8 cellular contexts compared by ENCODE assay signal in the genomic region with DNA sequence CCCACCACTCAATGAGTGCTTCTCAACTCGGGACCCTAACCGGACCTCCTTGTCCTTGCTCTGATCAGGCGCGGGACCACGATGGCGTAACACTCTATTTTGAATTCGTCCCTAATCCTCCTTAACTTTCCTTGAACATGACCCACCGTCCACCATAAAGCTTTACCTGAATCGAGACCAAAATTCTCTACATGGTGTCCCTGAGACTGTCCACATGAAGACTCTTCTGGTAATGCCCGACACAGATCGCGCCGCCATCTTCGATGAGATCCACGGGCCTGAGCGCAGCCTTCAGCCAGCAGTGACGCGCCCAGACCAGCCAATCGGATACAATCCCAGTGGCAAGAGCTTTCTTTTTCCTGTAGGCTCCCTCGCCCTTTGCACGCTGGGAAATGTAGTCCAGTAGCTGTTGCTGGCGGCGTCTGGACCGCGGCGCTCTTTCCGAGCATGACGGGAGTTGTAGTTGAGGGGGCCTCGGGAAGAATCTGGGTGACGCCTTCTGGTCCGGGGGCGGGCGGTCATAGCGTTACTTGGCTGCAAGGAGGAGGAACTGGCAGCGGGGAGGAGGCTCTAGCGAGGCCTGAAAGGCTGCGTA. TPM values are rescaled to one million over a fixed set of nuclear protein-coding genes. Genes with fewer than 3 reads are reported as not detected.
DNase-seq lines count a peak whose midpoint lies in the region; ATAC-seq and TF ChIP-seq lines count a peak whose summit lies in the region.

Gene MRPL50 (minus strand): TSS at position 284 of the 595 bp plus-strand sequence. CDS start 26 bp downstream, at position 258.
Gene ZNF189 (plus strand): TSS at position 517 of the 595 bp plus-strand sequence. CDS start 306 bp downstream, outside the sequence.

- DNase-seq in GM12865 (ENCODE audit: low read depth), result peak; percentile 99
- peak; percentile 96 for DNase-seq in NCI-H1417 treated with DMSO at 0.1 percent for 48 hours (lab: John Stamatoyannopoulos, UW)
- DNase-seq in SW480 (ENCODE audit: low spot score), result peak; percentile 99
- peak; percentile 97 to 99 (median 99) for DNase-seq in heart left ventricle
- DNase-seq in pons (ENCODE audit: low spot score), result peak; percentile 100
- peak; percentile 94 for DNase-seq in type B pancreatic cell (ENCODE audit: extremely low spot score, unreplicated experiment)

- peak within 1 kb of the TSS; percentile 99 for H3K27ac Mint-ChIP-seq in type B pancreatic cell

- H3K9me3 ChIP-seq in heart left ventricle, result peaks cover 0 to 29% (median 3%) of the 10 kb centered on the region in 12 donors

- peaks cover 76% of the 10 kb centered on the region for H3K36me3 Mint-ChIP-seq in type B pancreatic cell

- ATAC-seq in HG02763 (IDR thresholded peaks at IDR 0.05; ENCODE audit: unreplicated experiment) (peak; percentile 99), heart left ventricle (peak; percentile 96 to 99 (median 98))

- no peaks in the 10 kb centered on the region for H3K27me3 ChIP-seq in heart left ventricle

- no peaks in the 10 kb centered on the region for H3K27me3 Mint-ChIP-seq in type B pancreatic cell

- intact Hi-C loops in heart left ventricle (cut with DNase I), result loop anchor here in 7 of 10 donors (2.0 to 10.0 kb wide), 7 partner anchors 46 to 1304 kb away; partner anchors contain the start of genes RNF20 (in 4 of the 7), ERP44 (in 1 of the 7) and INVS (in 1 of the 7)

- TF ChIP-seq POLR2A in heart left ventricle (IDR thresholded peaks at IDR 0.05), result peak in 1 of 2 donors; percentile 82

- H3K4me3 ChIP-seq in GM12865 (ENCODE audit: low read depth, low read length) (peak within 1 kb of the TSS; percentile 87), heart left ventricle (peak within 1 kb of the TSS; percentile 37 to 86 (median 77))

- H3K9me3 Mint-ChIP-seq in type B pancreatic cell, result peaks cover 36% of the 10 kb centered on the region

- TF ChIP-seq CTCF in GM12865 (IDR thresholded peaks at IDR 0.05; ENCODE audit: insufficient read depth, low read depth, low read length, missing control alignments) (no peak), heart left ventricle (IDR thresholded peaks at IDR 0.05) (no peak), type B pancreatic cell (conservative IDR thresholded peaks at IDR 0.05) (no peak)

- peaks cover 31% of the 10 kb centered on the region for H3K4me1 Mint-ChIP-seq in type B pancreatic cell (ENCODE audit: unreplicated experiment)

- WGBS in adipose tissue, 3 donors, result 0 to 1% (median 0%) methylated on average over 37 of the region's 37 CpGs
- WGBS in heart left ventricle, 4 donors, result 0 to 1% (median 0%) methylated on average over 34 to 37 of the region's 37 CpGs

- H3K27ac ChIP-seq in adipose tissue (ENCODE audit: low read depth, low read length) (peak within 1 kb of the TSS; percentile 61), heart left ventricle (peak within 1 kb of the TSS; percentile 82 to 95 (median 91))

- peak within 1 kb of the TSS; percentile 99 for H3K4me3 Mint-ChIP-seq in type B pancreatic cell

- H3K36me3 ChIP-seq in heart left ventricle, result peaks cover 3 to 44% (median 34%) of the 10 kb centered on the region in 9 donors

- H3K4me1 ChIP-seq in heart left ventricle, result peaks cover 10 to 57% (median 34%) of the 10 kb centered on the region in 12 donors

RNA-seq across cellular contexts. Expression of gene MRPL50, which starts in this region (rescaled TPM):
- polyA plus RNA-seq in adipose tissue, result 1 to 10 TPM; 5.7 to 8.7 (median 7.5) TPM
- 10 to 100 TPM; 12.3 to 18.3 (median 15.6) TPM for total RNA-seq in heart left ventricle
- 10 to 100 TPM; 14.1 to 15.2 TPM for polyA plus RNA-seq in heart left ventricle
- 12.4 and 16.3 TPM in 2 replicates for total RNA-seq in type B pancreatic cell (ENCODE audit: low replicate concordance)

RNA-seq across cellular contexts. Expression of gene ZNF189, which starts in this region (rescaled TPM):
- polyA plus RNA-seq in adipose tissue, result 10 to 100 TPM in 1 of 3 donors, 1 to 10 TPM in 2; 7.9 to 14.2 (median 8.4) TPM
- 10 to 100 TPM; 16.9 to 34.6 (median 19.3) TPM for total RNA-seq in heart left ventricle
- polyA plus RNA-seq in heart left ventricle, result 10 to 100 TPM in 1 of 2 donors, 1 to 10 TPM in 1; 10.0 to 19.3 TPM
- 18.0 and 26.2 TPM in 2 replicates for total RNA-seq in type B pancreatic cell (ENCODE audit: low replicate concordance)

Comparison
In these comparisons a context has a peak if more than half of its experiments do, and no peak if none do; other contexts are left out.
1. Peak in every context shown above with its lines: DNase-seq, ATAC-seq, H3K4me3 ChIP-seq and H3K27ac ChIP-seq.